11 cellular contexts compared by ENCODE assay signal in genomic region chr12:50638482-50638880, GRCh38.
A peak's percentile ranks its signal among the peaks of the same experiment; 100 is the strongest.
DNase-seq lines count a peak whose midpoint lies in the region; FAIRE-seq lines count a peak whose summit lies in the region.
"Had no signal": no experiment of that assay in that cellular context is flagged by ENCODE, and none has a peak within 500 bp of the region (broad histone marks: within the 10 kb centered on the region; RNA-seq: fewer than 3 reads in every experiment).

No MANE protein-coding gene starts in this region.

- DNase-seq in HT1080 (ENCODE audit: low read depth) (peak; percentile 24), RCC 7860 (ENCODE audit: low spot score) (peak; percentile 37), caudate nucleus (lab: John Stamatoyannopoulos, UW) (no peak), glomerular visceral epithelial cell (ENCODE audit: extremely low spot score) (peak; percentile 36), middle frontal gyrus (ENCODE audit: extremely low spot score, low spot score) (no peak), NCI-H82 treated with DMSO at 0.1 percent for 48 hours (lab: John Stamatoyannopoulos, UW; ENCODE audit: unreplicated experiment) (no peak), COR-L47 (lab: John Stamatoyannopoulos, UW) (no peak)
- DNase-seq: CD4-positive, alpha-beta T cell; GOT3; NCI-H2107 had no signal

- no peak for FAIRE-seq in RCC 7860 (lab: Jason Lieb, UNC)

- peak overlapping the region; percentile 23 for H3K27ac ChIP-seq in caudate nucleus (ENCODE audit: low read depth, low read length)
- H3K27ac ChIP-seq: A549 had no signal

Comparison
In these comparisons a context has a peak if more than half of its experiments do, and no peak if none do; other contexts are left out.
1. DNase-seq: peak in HT1080 (single experiment), RCC 7860 (single experiment) and glomerular visceral epithelial cell (single experiment); none in caudate nucleus (0 of 61), middle frontal gyrus (single experiment), NCI-H82 treated with DMSO at 0.1 percent for 48 hours (single experiment) and COR-L47 (single experiment).